Comparison of ENCODE assay signal across 8 cellular contexts in the genomic region with DNA sequence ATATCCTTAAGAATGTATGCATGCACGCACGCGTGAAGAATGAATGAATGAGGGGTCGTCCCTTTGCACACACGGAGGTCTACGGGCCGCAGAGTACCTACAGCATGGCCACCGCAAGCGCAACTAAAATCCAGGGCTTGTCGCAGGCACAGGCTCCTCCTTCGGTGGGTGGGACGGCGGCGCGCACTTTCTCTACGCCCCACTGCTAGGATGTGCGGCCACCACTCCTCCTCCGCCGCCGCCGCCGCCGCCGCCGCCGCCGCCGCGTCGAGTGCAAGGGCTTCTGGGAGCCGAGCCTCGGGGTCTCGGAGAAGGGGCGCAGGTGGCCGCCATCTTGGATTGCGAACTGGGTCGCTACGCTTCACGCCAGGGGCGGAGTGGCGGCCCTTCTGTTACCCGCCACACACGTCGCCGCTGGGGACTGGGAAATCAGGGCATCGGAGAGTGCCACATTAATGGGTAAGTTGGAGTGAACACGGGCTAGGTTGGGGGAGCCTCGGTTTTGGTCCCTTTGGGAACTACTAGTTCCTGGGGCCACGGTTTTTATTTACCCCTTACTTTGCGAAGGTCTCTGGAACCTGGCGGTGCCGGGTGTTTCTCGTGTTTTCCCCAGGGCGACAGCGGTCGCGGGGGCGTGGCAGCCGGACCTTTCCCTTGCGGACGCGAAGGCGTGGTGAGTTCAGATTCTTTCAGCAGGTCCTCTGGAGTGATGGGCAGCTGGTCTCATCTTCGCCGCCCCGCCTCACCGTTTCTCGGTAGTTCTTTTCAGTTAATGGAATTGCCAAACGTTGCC. TPM values are rescaled to one million over a fixed set of nuclear protein-coding genes. Genes with fewer than 3 reads are reported as not detected.
DNase-seq lines count a peak whose midpoint lies in the region; TF ChIP-seq lines count a peak whose summit lies in the region.

A gene (plus strand): TSS at position 332 of the 793 bp plus-strand sequence. CDS start 124 bp downstream, at position 456.

- WGBS in H9 (ENCODE audit: extremely low coverage, insufficient read length, low lambda C conversion rate) = no CpG with 5 or more reads among the region's 69 CpGs
- 0 to 1% (median 0%) methylated on average over 49 to 69 of the region's 69 CpGs for WGBS in stomach, 5 donors

- peak within 1 kb of the TSS; percentile 71 for H2BK5ac ChIP-seq in H9 (ENCODE audit: insufficient read length, low read length)

- H3K27ac ChIP-seq in H9 (ENCODE audit: insufficient read length, low read depth, low read length) (peak within 1 kb of the TSS; percentile 90), stomach (peak within 1 kb of the TSS; percentile 86 to 95 (median 88))

- H3K18ac ChIP-seq in H9 (ENCODE audit: insufficient read length, low read depth, low read length) = peak within 1 kb of the TSS; percentile 93

- H3K4me1 Mint-ChIP-seq in H9 = peaks cover 4 to 12% of the 10 kb centered on the region in 2 experiments
- peaks cover 23% of the 10 kb centered on the region for H3K4me1 Mint-ChIP-seq in neural crest cell

- intact Hi-C loops in stomach (cut with DNase I; ENCODE audit: low total_unique reads) = no loop called here

- H3K27ac Mint-ChIP-seq in H9 = peak within 1 kb of the TSS; percentile 99 to 100 (median 99)
- peak within 1 kb of the TSS; percentile 99 for H3K27ac Mint-ChIP-seq in neural crest cell (ENCODE audit: unreplicated experiment)

- peaks cover 7% of the 10 kb centered on the region for H3K23me2 ChIP-seq in H9 (ENCODE audit: insufficient read length, low read depth, low read length, poor library complexity, severe bottlenecking)

- H3K9me3 Mint-ChIP-seq in H9 (no peaks in the 10 kb centered on the region), neural crest cell (no peaks in the 10 kb centered on the region)

- peaks cover 11% of the 10 kb centered on the region; the same call in 1 of the 2 replicates for H3K79me2 ChIP-seq in H9 (ENCODE audit: insufficient read depth, low read length)

- no peaks in the 10 kb centered on the region for H4K20me1 ChIP-seq in H9 (ENCODE audit: control insufficient read depth, insufficient read depth, insufficient read length)

- H3K79me1 ChIP-seq in H9 (ENCODE audit: insufficient read depth, low read depth, low read length, poor library complexity, severe bottlenecking) = no peaks in the 10 kb centered on the region

- H4K8ac ChIP-seq in H9 (replicated peaks; ENCODE audit: insufficient read length, low read depth, low read length) = no peak within 1 kb of the TSS

- no peak within 1 kb of the TSS for H2BK12ac ChIP-seq in H9 (ENCODE audit: insufficient read length, low read depth, low read length)

- H2BK20ac ChIP-seq in H9 (ENCODE audit: low read depth, low read length, poor library complexity, severe bottlenecking) = no peak within 1 kb of the TSS

- H2AK5ac ChIP-seq in H9 (ENCODE audit: insufficient read length, low read length) = no peak within 1 kb of the TSS

- TF ChIP-seq CTCF in H9 (conservative IDR thresholded peaks at IDR 0.05) = no peak
- TF ChIP-seq CTCF in neural crest cell (conservative IDR thresholded peaks at IDR 0.05) = peak; percentile 16
- TF ChIP-seq CTCF in stomach (IDR thresholded peaks at IDR 0.05) = no peak

- H3K9me3 ChIP-seq in ES-I3 (ENCODE audit: control insufficient read depth, insufficient read depth, low read length) = no peaks in the 10 kb centered on the region; the same call in 1 of the 2 replicates
- H3K9me3 ChIP-seq in H9 (ENCODE audit: control insufficient read depth, low read depth, low read length) = no peaks in the 10 kb centered on the region
- H3K9me3 ChIP-seq in stomach = no peaks in the 10 kb centered on the region

- H3K4me1 ChIP-seq in ES-I3 (ENCODE audit: insufficient read depth, low read length) = no peaks in the 10 kb centered on the region
- H3K4me1 ChIP-seq in H9 (ENCODE audit: insufficient read depth, low read length) = no peaks in the 10 kb centered on the region
- H3K4me1 ChIP-seq in stomach = peaks cover 12 to 33% (median 21%) of the 10 kb centered on the region in 4 donors

- H3K4me2 ChIP-seq in H9 (ENCODE audit: insufficient read depth, insufficient read length, low read length) = peak within 1 kb of the TSS; percentile 91

- peak within 1 kb of the TSS; percentile 91 for H4K5ac ChIP-seq in H9 (ENCODE audit: insufficient read length, low read depth, low read length)

- peak within 1 kb of the TSS; percentile 98 for H2AFZ ChIP-seq in H9 (ENCODE audit: low read length)

- no peak within 1 kb of the TSS; the same call in 1 of the 2 replicates for H3K4ac ChIP-seq in H9 (ENCODE audit: low read depth, low read length)

- no peak within 1 kb of the TSS for H3K23ac ChIP-seq in H9 (ENCODE audit: insufficient read length, low read depth, low read length)

- H2BK15ac ChIP-seq in H9 (ENCODE audit: low read depth, low read length) = peak within 1 kb of the TSS; percentile 52; the same call in 1 of the 2 replicates

- H3K36me3 Mint-ChIP-seq in H9 (ENCODE audit: insufficient read depth in 1 of 3, low read depth in 3 of 3) (peaks cover 12 to 18% (median 17%) of the 10 kb centered on the region in 3 experiments; a peak in 5 of 7 replicates), neural crest cell (ENCODE audit: low read depth) (peaks cover 14% of the 10 kb centered on the region)

- H3K27me3 Mint-ChIP-seq in H9 (ENCODE audit: low read depth) (no peaks in the 10 kb centered on the region; the same call in 1 of the 2 replicates), neural crest cell (ENCODE audit: low read depth) (peaks cover 6% of the 10 kb centered on the region)

- DNase-seq in H9 (peak; percentile 96), M059J (ENCODE audit: low read depth) (peak; percentile 83), fibroblast of the conjunctiva (ENCODE audit: low read depth) (peak; percentile 79), neural crest cell (ENCODE audit: low read depth, low spot score) (peak; percentile 86), stomach (peak; percentile 90)
- peak; percentile 96 for DNase-seq in activated effector memory CD4-positive, alpha-beta T cell treated with anti-CD3 and anti-CD28 coated beads, Interleukin-2, amount 50 U/mL, for 16 hours

- H2BK120ac ChIP-seq in H9 (ENCODE audit: low read depth, low read length, poor library complexity, severe bottlenecking) = no peak within 1 kb of the TSS

- peak within 1 kb of the TSS; percentile 89 for H3K14ac ChIP-seq in H9 (ENCODE audit: insufficient read depth, low read length)

- H3K27me3 ChIP-seq in H9 (ENCODE audit: insufficient read depth, low read length) (no peaks in the 10 kb centered on the region), stomach (no peaks in the 10 kb centered on the region)

- peak within 1 kb of the TSS; percentile 67 to 76 (median 70) for H3K4me3 ChIP-seq in stomach

- no peak for TF ChIP-seq EP300 in stomach (IDR thresholded peaks at IDR 0.05)

- H3K36me3 ChIP-seq in ES-I3 (ENCODE audit: insufficient read depth, low read length) = no peaks in the 10 kb centered on the region; the same call in 1 of the 2 replicates
- peaks cover 0 to 9% (median 2%) of the 10 kb centered on the region in 4 donors for H3K36me3 ChIP-seq in stomach

- peak within 1 kb of the TSS; percentile 70 for H3K56ac ChIP-seq in H9 (ENCODE audit: insufficient read length, low read depth, low read length)

- H3K9ac ChIP-seq in ES-I3 (ENCODE audit: low read depth, low read length) (peak within 1 kb of the TSS; percentile 95), H9 (ENCODE audit: extremely low read depth, insufficient read length, low read length) (peak within 1 kb of the TSS; percentile 94)

- TF ChIP-seq POLR2A in Raji (IDR thresholded peaks at IDR 0.05; ENCODE audit: insufficient read depth, low read depth, low read length) = peak; percentile 100
- peak in 1 of 4 donors; percentile 43 for TF ChIP-seq POLR2A in stomach (IDR thresholded peaks at IDR 0.05)

- H3T11ph ChIP-seq in H9 (ENCODE audit: low read length) = no peak within 1 kb of the TSS

- H3K4me3 Mint-ChIP-seq in H9 (peak within 1 kb of the TSS; percentile 95 to 97), neural crest cell (peak within 1 kb of the TSS; percentile 99)

- peak within 1 kb of the TSS; percentile 53 for H4K91ac ChIP-seq in H9 (ENCODE audit: insufficient read length, low read depth, low read length)

RNA-seq across cellular contexts. Expression of the gene that starts here (rescaled TPM):
- 8.0 and 10.5 TPM in 2 replicates for total RNA-seq in H9 (2021)
- 2.7 and 2.9 TPM in 2 replicates for total RNA-seq in M059J (2014; rRNA removed; shearing (Covaris generic))
- total RNA-seq in neural crest cell = 10.8 and 13.3 TPM in 2 replicates
- total RNA-seq in stomach = 10 to 100 TPM in 3 of 5 donors, 1 to 10 TPM in 2; 3.3 to 37.9 (median 12.3) TPM
- 1 to 10 TPM; 1.5 to 1.7 (median 1.7) TPM for polyA plus RNA-seq in stomach

Comparison
In these comparisons a context has a peak if more than half of its experiments do, and no peak if none do; other contexts are left out.
1. Peak in every context shown above with its lines: DNase-seq, H3K4me3 ChIP-seq and H3K27ac ChIP-seq.